In genomic region chr2:158733430-158733755, GRCh38 we compare ENCODE assay signal across 36 cellular contexts.
A peak's percentile ranks its signal among the peaks of the same experiment; 100 is the strongest.
DNase-seq lines count a peak whose midpoint lies in the region; ATAC-seq, FAIRE-seq and TF ChIP-seq lines count a peak whose summit lies in the region.
"Had no signal": no experiment of that assay in that cellular context is flagged by ENCODE, and none has a peak within 500 bp of the region (broad histone marks: within the 10 kb centered on the region; RNA-seq: fewer than 3 reads in every experiment).

No MANE protein-coding gene starts in this region.

- peaks cover 10% of the 10 kb centered on the region; the same call in 1 of the 2 replicates for H3K9me2 ChIP-seq in GM23338 (ENCODE audit: insufficient read depth)
- H3K9me2 ChIP-seq: SK-N-SH had no signal

- H3K4me1 Mint-ChIP-seq in GM23338 (peaks cover 3% of the 10 kb centered on the region; the same call in 2 of the 3 replicates), astrocyte (ENCODE audit: low read depth, unreplicated experiment) (peaks cover 9% of the 10 kb centered on the region)
- H3K4me1 Mint-ChIP-seq: activated naive CD8-positive, alpha-beta T cell treated with anti-CD3 and anti-CD28 coated beads, Interleukin-2, amount 10 ng/mL, durations not matched to agents 7 days and 5 days; B cell; central memory CD8-positive, alpha-beta T cell had no signal

- no peak overlapping the region for H3K4me3 ChIP-seq in GM23338
- no peak overlapping the region for H3K4me3 ChIP-seq in astrocyte (ENCODE audit: insufficient read depth, low read depth, low read length)
- no peak overlapping the region for H3K4me3 ChIP-seq in osteoblast (ENCODE audit: insufficient read depth, low read length)
- H3K4me3 ChIP-seq: esophagus muscularis mucosa, gastrocnemius medialis, HAP-1, hepatocyte, pancreas, right atrium auricular region, spleen, stomach, thyroid gland, vagina had no signal

- DNase-seq in GM23338 (ENCODE audit: low spot score) (no peak), astrocyte (ENCODE audit: low read depth) (peak; percentile 89), foreskin keratinocyte (peak; percentile 72 to 87), osteoblast (ENCODE audit: insufficient read length, low spot score, missing footprints) (peak; percentile 39), DMS114 treated with DMSO at 0.1 percent for 48 hours (lab: John Stamatoyannopoulos, UW; ENCODE audit: unreplicated experiment) (no peak), D721Med (ENCODE audit: insufficient read length, low spot score) (no peak)
- no peak for DNase-seq in activated CD8-positive, alpha-beta memory T cell treated with anti-CD3 and anti-CD28 coated beads, Interleukin-2, amount 50 U/mL, for 4 hours
- DNase-seq: activated CD4-positive, CD25-positive, alpha-beta regulatory T cell; activated gamma-delta T cell treated with Interleukin-2 at 50 U/mL for 16 hours; activated naive CD8-positive, alpha-beta T cell treated with anti-CD3 and anti-CD28 coated beads, Interleukin-2, amount 10 ng/mL, durations not matched to agents 7 days and 5 days; activated T-cell treated with anti-CD3 and anti-CD28 coated beads, Interleukin-2, amount 50 U/mL, for 48 hours; aorta; CD4-positive, alpha-beta memory T cell; gastrocnemius medialis; Karpas-422; left cardiac atrium; MV-4-11; NCI-H1436 treated with DMSO at 0.1 percent for 48 hours; NCI-H524 treated with DMSO at 0.1 percent for 48 hours; OCI-M1; pancreas; SK-N-SH; spleen; stomach had no signal

- H3K79me2 ChIP-seq in GM23338 (replicated peaks; ENCODE audit: insufficient read depth) (no peaks in the 10 kb centered on the region), astrocyte (ENCODE audit: insufficient read depth, low read length) (no peaks in the 10 kb centered on the region), osteoblast (ENCODE audit: insufficient read depth, low read length) (no peaks in the 10 kb centered on the region)
- H3K79me2 ChIP-seq: hepatocyte had no signal

- H2AFZ ChIP-seq in GM23338 (0 out of 2 replicates have a peak overlapping the region, but pooled peaks have one; percentile 23), astrocyte (ENCODE audit: low read depth, low read length) (no peak overlapping the region), osteoblast (ENCODE audit: low read length) (no peak overlapping the region)
- H2AFZ ChIP-seq: hepatocyte had no signal

- no peaks in the 10 kb centered on the region for H3K9me3 Mint-ChIP-seq in GM23338
- H3K9me3 Mint-ChIP-seq in astrocyte (ENCODE audit: unreplicated experiment) = peaks cover 6% of the 10 kb centered on the region
- H3K9me3 Mint-ChIP-seq: activated naive CD8-positive, alpha-beta T cell treated with anti-CD3 and anti-CD28 coated beads, Interleukin-2, amount 10 ng/mL, durations not matched to agents 7 days and 5 days; CD4-positive, alpha-beta memory T cell; central memory CD8-positive, alpha-beta T cell; dendritic cell treated with granulocyte-macrophage colony-stimulating factor and Interleukin-4, amounts not matched to agents 40 ng/mL and 50 ng/mL, for 4 days had no signal

- H3K9me3 ChIP-seq in astrocyte (ENCODE audit: insufficient read depth, low read depth, low read length) = no peaks in the 10 kb centered on the region
- H3K9me3 ChIP-seq in osteoblast (ENCODE audit: low read depth, low read length) = no peaks in the 10 kb centered on the region
- H3K9me3 ChIP-seq: esophagus muscularis mucosa, gastrocnemius medialis, HAP-1, pancreas, right atrium auricular region, SK-N-SH, spleen, stomach, thyroid gland, vagina had no signal

- H4K20me1 ChIP-seq in GM23338 (replicated peaks; ENCODE audit: insufficient read depth) (no peaks in the 10 kb centered on the region), astrocyte (ENCODE audit: insufficient read depth, low read length) (no peaks in the 10 kb centered on the region), osteoblast (ENCODE audit: insufficient read depth, low read length) (no peaks in the 10 kb centered on the region)

- no peaks in the 10 kb centered on the region for H3K4me1 ChIP-seq in GM23338 (ENCODE audit: insufficient read depth)
- H3K4me1 ChIP-seq in astrocyte (ENCODE audit: insufficient read depth, low read length) = no peaks in the 10 kb centered on the region
- H3K4me1 ChIP-seq in foreskin keratinocyte = no peaks in the 10 kb centered on the region
- H3K4me1 ChIP-seq in osteoblast (ENCODE audit: insufficient read depth, low read length) = no peaks in the 10 kb centered on the region
- H3K4me1 ChIP-seq: esophagus muscularis mucosa, gastrocnemius medialis, pancreas, spleen, stomach had no signal

- H3K4me3 Mint-ChIP-seq in GM23338 (no peak overlapping the region), astrocyte (ENCODE audit: unreplicated experiment) (no peak overlapping the region)
- H3K4me3 Mint-ChIP-seq: activated naive CD8-positive, alpha-beta T cell treated with anti-CD3 and anti-CD28 coated beads, Interleukin-2, amount 10 ng/mL, durations not matched to agents 7 days and 5 days; B cell; CD4-positive, alpha-beta memory T cell; central memory CD8-positive, alpha-beta T cell; dendritic cell treated with granulocyte-macrophage colony-stimulating factor and Interleukin-4, amounts not matched to agents 40 ng/mL and 50 ng/mL, for 4 days had no signal

- no peaks in the 10 kb centered on the region for H3K27me3 ChIP-seq in GM23338 (ENCODE audit: insufficient read depth)
- H3K27me3 ChIP-seq in astrocyte (ENCODE audit: insufficient read depth, low read length) = no peaks in the 10 kb centered on the region
- H3K27me3 ChIP-seq in foreskin keratinocyte = peaks cover 24% of the 10 kb centered on the region
- H3K27me3 ChIP-seq in osteoblast (ENCODE audit: insufficient read depth, low read length) = peaks cover 55% of the 10 kb centered on the region
- H3K27me3 ChIP-seq: gastrocnemius medialis, hepatocyte, pancreas, right atrium auricular region, spleen, stomach, thyroid gland, vagina had no signal

- H3K27ac ChIP-seq in GM23338 (ENCODE audit: low read depth) = no peak overlapping the region
- no peak overlapping the region for H3K27ac ChIP-seq in astrocyte (ENCODE audit: low read depth, low read length)
- H3K27ac ChIP-seq in foreskin keratinocyte = no peak overlapping the region
- H3K27ac ChIP-seq in osteoblast (ENCODE audit: low read depth, low read length) = no peak overlapping the region
- H3K27ac ChIP-seq: esophagus muscularis mucosa, gastrocnemius medialis, hepatocyte, pancreas, right atrium auricular region, spleen, stomach, thyroid gland, vagina had no signal

- H3K27ac Mint-ChIP-seq in GM23338 (no peak overlapping the region), astrocyte (ENCODE audit: unreplicated experiment) (no peak overlapping the region)
- H3K27ac Mint-ChIP-seq: activated naive CD8-positive, alpha-beta T cell treated with anti-CD3 and anti-CD28 coated beads, Interleukin-2, amount 10 ng/mL, durations not matched to agents 7 days and 5 days; B cell; CD4-positive, alpha-beta memory T cell; dendritic cell treated with granulocyte-macrophage colony-stimulating factor and Interleukin-4, amounts not matched to agents 40 ng/mL and 50 ng/mL, for 4 days had no signal

- no peak overlapping the region for H3K9ac ChIP-seq in astrocyte (ENCODE audit: low read length)
- H3K9ac ChIP-seq: SK-N-SH had no signal

- no peak for ATAC-seq in GM23338
- ATAC-seq in foreskin keratinocyte = peak; percentile 41
- ATAC-seq in HG02759 (IDR thresholded peaks at IDR 0.05; ENCODE audit: unreplicated experiment) = no peak
- ATAC-seq: gastrocnemius medialis, left cardiac atrium, pancreas had no signal

- H3K36me3 Mint-ChIP-seq in GM23338 (ENCODE audit: low read depth) = no peaks in the 10 kb centered on the region
- H3K36me3 Mint-ChIP-seq in astrocyte (ENCODE audit: low read depth, unreplicated experiment) = no peaks in the 10 kb centered on the region
- H3K36me3 Mint-ChIP-seq: activated naive CD8-positive, alpha-beta T cell treated with anti-CD3 and anti-CD28 coated beads, Interleukin-2, amount 10 ng/mL, durations not matched to agents 7 days and 5 days; CD4-positive, alpha-beta memory T cell had no signal

- TF ChIP-seq CTCF in GM23338 (conservative IDR thresholded peaks at IDR 0.05; ENCODE audit: low read depth in 2 of 2) = no peak
- TF ChIP-seq CTCF in astrocyte (IDR thresholded peaks at IDR 0.05; ENCODE audit: insufficient read depth, low read depth, low read length) = no peak
- no peak for TF ChIP-seq CTCF in foreskin keratinocyte (conservative IDR thresholded peaks at IDR 0.05)
- no peak for TF ChIP-seq CTCF in osteoblast (IDR thresholded peaks at IDR 0.05; ENCODE audit: extremely low read depth, low read depth, low read length)
- no peak for TF ChIP-seq CTCF in D721Med (IDR thresholded peaks at IDR 0.05; ENCODE audit: insufficient read depth, missing control alignments)

- FAIRE-seq in astrocyte (lab: Jason Lieb, UNC) (peak; percentile 59), D721Med (lab: Jason Lieb, UNC) (no peak)
- FAIRE-seq: GM12892, pancreas, TTC549 had no signal

- no peaks in the 10 kb centered on the region for H3F3A ChIP-seq in GM23338 (replicated peaks; ENCODE audit: low read depth)

- H3K36me3 ChIP-seq in GM23338 (ENCODE audit: insufficient read depth) = no peaks in the 10 kb centered on the region
- H3K36me3 ChIP-seq in astrocyte (ENCODE audit: insufficient read depth, low read length) = no peaks in the 10 kb centered on the region
- H3K36me3 ChIP-seq in osteoblast (ENCODE audit: insufficient read depth, low read length) = no peaks in the 10 kb centered on the region
- H3K36me3 ChIP-seq: esophagus muscularis mucosa, gastrocnemius medialis, HAP-1, pancreas, right atrium auricular region, spleen, stomach, thyroid gland, vagina had no signal

- no peak overlapping the region for H3K4me2 ChIP-seq in GM23338
- peak overlapping the region; percentile 61 for H3K4me2 ChIP-seq in astrocyte (ENCODE audit: low read length)
- H3K4me2 ChIP-seq in osteoblast (ENCODE audit: insufficient read depth, low read length) = peak overlapping the region; percentile 22
- H3K4me2 ChIP-seq: hepatocyte, SK-N-SH had no signal

- H3K27me3 Mint-ChIP-seq in GM23338 (ENCODE audit: insufficient read depth, low read depth, poor library complexity) = peaks cover 6% of the 10 kb centered on the region
- H3K27me3 Mint-ChIP-seq in astrocyte (ENCODE audit: low read depth, unreplicated experiment) = peaks cover 29% of the 10 kb centered on the region
- H3K27me3 Mint-ChIP-seq: dendritic cell treated with granulocyte-macrophage colony-stimulating factor and Interleukin-4, amounts not matched to agents 40 ng/mL and 50 ng/mL, for 4 days had no signal

TF ChIP-seq in GM23338, 12 proteins besides CTCF, POLR2A, EP300 and RAD21 (continues in another document):
- no peak for TF ChIP-seq POLR2AphosphoS5 (IDR thresholded peaks at IDR 0.05; ENCODE audit: low read depth)

Comparison
In these comparisons a context has a peak if more than half of its experiments do, and no peak if none do; other contexts are left out.
1. DNase-seq: peak in astrocyte (single experiment), foreskin keratinocyte (2 of 2) and osteoblast (single experiment); none in GM23338 (single experiment), DMS114 treated with DMSO at 0.1 percent for 48 hours (single experiment), D721Med (single experiment) and activated CD8-positive, alpha-beta memory T cell treated with anti-CD3 and anti-CD28 coated beads, Interleukin-2, amount 50 U/mL, for 4 hours (single experiment).